Comparison of ENCODE assay signal across 27 cellular contexts in genomic region chr2:238337846-238338245, GRCh38. TPM values are rescaled to one million over a fixed set of nuclear protein-coding genes. Genes with fewer than 3 reads are reported as not detected.
DNase-seq lines count a peak whose midpoint lies in the region; ATAC-seq, FAIRE-seq and TF ChIP-seq lines count a peak whose summit lies in the region.
"Had no signal": no experiment of that assay in that cellular context is flagged by ENCODE, and none has a peak within 500 bp of the region (broad histone marks: within the 10 kb centered on the region; RNA-seq: fewer than 3 reads in every experiment).

No MANE protein-coding gene starts in this region.

- in situ Hi-C loops in K562 (cut with MboI) = no loop called here

- peaks cover 5% of the 10 kb centered on the region for H3K36me3 Mint-ChIP-seq in progenitor cell of endocrine pancreas (ENCODE audit: insufficient read depth)
- H3K36me3 Mint-ChIP-seq in activated CD4-positive, alpha-beta memory T cell treated with anti-CD3 and anti-CD28 coated beads, Interleukin-2, amount 10 ng/mL, durations not matched to agents 7 days and 5 days (ENCODE audit: low read depth) = no peaks in the 10 kb centered on the region

- H3K79me2 ChIP-seq in K562 (ENCODE audit: control insufficient read depth, insufficient read depth, low read length) = no peaks in the 10 kb centered on the region

- no peaks in the 10 kb centered on the region for H3K27me3 Mint-ChIP-seq in progenitor cell of endocrine pancreas
- no peaks in the 10 kb centered on the region for H3K27me3 Mint-ChIP-seq in activated CD4-positive, alpha-beta memory T cell treated with anti-CD3 and anti-CD28 coated beads, Interleukin-2, amount 10 ng/mL, durations not matched to agents 7 days and 5 days
- H3K27me3 Mint-ChIP-seq: CD4-positive, CD25-positive, alpha-beta regulatory T cell had no signal

- CTCF ChIA-PET in HEK293 (lab: Yijun Ruan, JAX) = interaction anchor here (0.6 to 1.6 kb wide), 3 partner anchors 16 to 122 kb away, joined by 3 to 4 read pairs (median 3); no protein-coding TSS in a partner anchor
- CTCF ChIA-PET in K562 (lab: Yijun Ruan, JAX; ENCODE audit: low intra/inter-chr PET ratio) = no interaction called here
- CTCF ChIA-PET in activated CD4-positive, alpha-beta memory T cell treated with anti-CD3 and anti-CD28 coated beads, Interleukin-2, amount 10 ng/mL, durations not matched to agents 7 days and 5 days (lab: Charles Lee) = interaction anchor here (0.9 kb wide), 1 partner anchor 20 kb away, joined by 3 read pairs; no protein-coding TSS in a partner anchor

- POLR2A ChIA-PET in HEK293 (lab: Yijun Ruan, JAX) = no interaction called here
- POLR2A ChIA-PET in K562 (lab: Yijun Ruan, JAX) = no interaction called here
- POLR2A ChIA-PET in activated CD4-positive, alpha-beta memory T cell treated with anti-CD3 and anti-CD28 coated beads, Interleukin-2, amount 10 ng/mL, durations not matched to agents 7 days and 5 days (lab: Charles Lee) = no interaction called here

- no peak for TF ChIP-seq EP300 in K562 (IDR thresholded peaks at IDR 0.05; ENCODE audit: low read length)

- no peaks in the 10 kb centered on the region for H3K9me3 ChIP-seq in HEK293 (ENCODE audit: control insufficient read depth, insufficient read depth, low read depth, low read length)
- H3K9me3 ChIP-seq in K562 (replicated peaks; ENCODE audit: control insufficient read depth, insufficient read depth, low read depth, low read length) = no peaks in the 10 kb centered on the region
- H3K9me3 ChIP-seq: BE2C, BLaER1, Caco-2 had no signal

- TF ChIP-seq CTCF in HEK293 (tag by site-specific recombination; IDR thresholded peaks at IDR 0.05) (no peak), K562 (IDR thresholded peaks at IDR 0.05 in 2 of 3, conservative IDR thresholded peaks at IDR 0.05 in 1 of 3; ENCODE audit: insufficient read depth in 2 of 3, low read depth in 1 of 3, low read length in 3 of 3) (no peak), progenitor cell of endocrine pancreas (IDR thresholded peaks at IDR 0.05; ENCODE audit: unreplicated experiment) (no peak)

- no peaks in the 10 kb centered on the region for H4K20me1 ChIP-seq in K562 (replicated peaks; ENCODE audit: control insufficient read depth, insufficient read depth, low read length)
- H4K20me1 ChIP-seq: BLaER1 had no signal

- H3K4me1 ChIP-seq in HEK293 (ENCODE audit: control insufficient read depth, insufficient read depth, low read length) (no peaks in the 10 kb centered on the region), K562 (replicated peaks in 1 of 2; ENCODE audit: control insufficient read depth in 2 of 2, insufficient read depth in 2 of 2, low read length in 2 of 2) (no peaks in the 10 kb centered on the region; a peak in 1 of 5 replicates)
- H3K4me1 ChIP-seq: BE2C, Caco-2 had no signal

- no peak for TF ChIP-seq POLR2A in K562 (conservative IDR thresholded peaks at IDR 0.05)

- BruUV-seq in K562 (replicated peaks; lab: Mats Ljungman, UMichigan) = no TSS peak

- no peak overlapping the region for H2AFZ ChIP-seq in K562 (ENCODE audit: low read depth, low read length)

- no peaks in the 10 kb centered on the region for H3K27me3 ChIP-seq in K562 (ENCODE audit: control insufficient read depth in 2 of 2, insufficient read depth in 2 of 2, low read length in 2 of 2)
- H3K27me3 ChIP-seq: BE2C, BLaER1 had no signal

- no peak overlapping the region for H3K4me3 ChIP-seq in HEK293 (ENCODE audit: low read depth, low read length)
- no peak overlapping the region for H3K4me3 ChIP-seq in K562
- H3K4me3 ChIP-seq: BLaER1, GM12878 had no signal

- H3K27ac Mint-ChIP-seq in progenitor cell of endocrine pancreas = peak overlapping the region; percentile 38
- no peak overlapping the region for H3K27ac Mint-ChIP-seq in activated CD4-positive, alpha-beta memory T cell treated with anti-CD3 and anti-CD28 coated beads, Interleukin-2, amount 10 ng/mL, durations not matched to agents 7 days and 5 days
- H3K27ac Mint-ChIP-seq: CD8-positive, alpha-beta T cell had no signal

- no peak overlapping the region for H3K9ac ChIP-seq in K562 (ENCODE audit: insufficient read depth in 1 of 2, low read depth in 2 of 2, low read length in 2 of 2)
- H3K9ac ChIP-seq: BLaER1 had no signal

- no peak overlapping the region for H3K27ac ChIP-seq in HEK293 (ENCODE audit: extremely low read depth, low read depth, low read length)
- H3K27ac ChIP-seq in K562 (ENCODE audit: extremely low read depth, low read depth, low read length) = no peak overlapping the region
- H3K27ac ChIP-seq: BLaER1 had no signal

- no peak for FAIRE-seq in K562 (lab: Jason Lieb, UNC)
- FAIRE-seq: GM12878, GM12892, GM18507, GM19239 had no signal

- H3K4me3 Mint-ChIP-seq in progenitor cell of endocrine pancreas (ENCODE audit: low read depth) = no peak overlapping the region
- H3K4me3 Mint-ChIP-seq in activated CD4-positive, alpha-beta memory T cell treated with anti-CD3 and anti-CD28 coated beads, Interleukin-2, amount 10 ng/mL, durations not matched to agents 7 days and 5 days = no peak overlapping the region
- H3K4me3 Mint-ChIP-seq: CD14-positive monocyte; CD4-positive, CD25-positive, alpha-beta regulatory T cell; CD8-positive, alpha-beta T cell had no signal

- 46% methylated on average over 4 of the region's 5 CpGs for WGBS in K562 (ENCODE audit: insufficient coverage, low coverage, missing lambda C conversion rate)

- H3K36me3 ChIP-seq in HEK293 (ENCODE audit: control insufficient read depth in 2 of 2, insufficient read depth in 1 of 2, low read length in 2 of 2) (peaks cover 0 to 59% of the 10 kb centered on the region in 2 experiments; a peak in 2 of 3 replicates), K562 (ENCODE audit: control insufficient read depth, insufficient read depth, low read length) (peaks cover 5% of the 10 kb centered on the region; the same call in 1 of the 3 replicates)
- H3K36me3 ChIP-seq: BE2C had no signal

- no peaks in the 10 kb centered on the region for H3K4me1 Mint-ChIP-seq in progenitor cell of endocrine pancreas (ENCODE audit: low read depth)
- H3K4me1 Mint-ChIP-seq in activated CD4-positive, alpha-beta memory T cell treated with anti-CD3 and anti-CD28 coated beads, Interleukin-2, amount 10 ng/mL, durations not matched to agents 7 days and 5 days = peaks cover 3% of the 10 kb centered on the region
- H3K4me1 Mint-ChIP-seq: CD14-positive monocyte had no signal

- no peaks in the 10 kb centered on the region for H3K9me3 Mint-ChIP-seq in progenitor cell of endocrine pancreas (ENCODE audit: low read depth)
- H3K9me3 Mint-ChIP-seq in activated CD4-positive, alpha-beta memory T cell treated with anti-CD3 and anti-CD28 coated beads, Interleukin-2, amount 10 ng/mL, durations not matched to agents 7 days and 5 days = no peaks in the 10 kb centered on the region
- H3K9me3 Mint-ChIP-seq: CD14-positive monocyte; CD4-positive, CD25-positive, alpha-beta regulatory T cell; CD8-positive, alpha-beta T cell had no signal

- no peak overlapping the region for H3K4me2 ChIP-seq in K562 (ENCODE audit: insufficient read depth, low read length)
- H3K4me2 ChIP-seq: BLaER1 had no signal

- intact Hi-C loops in K562 (cut with micrococcal nuclease) = no loop called here

- no peak for DNase-seq in K562 (ENCODE audit: extremely low read depth in 1 of 4, low spot score in 3 of 4)
- no peak for DNase-seq in progenitor cell of endocrine pancreas (ENCODE audit: low spot score, unreplicated experiment)
- no peak for DNase-seq in activated CD4-positive, alpha-beta memory T cell treated with anti-CD3 and anti-CD28 coated beads, Interleukin-2, amount 10 ng/mL, durations not matched to agents 7 days and 5 days
- DNase-seq: 8988T; ACHN; BE2C; C1 segment of cervical spinal cord; Caco-2; CD4-positive, CD25-positive, alpha-beta regulatory T cell; CD8-positive, alpha-beta T cell; DMS 273 treated with DMSO at 0.1 percent for 48 hours; DMS153; DMS53; DMS79; DND-41; EL; GDM1 had no signal

- no peak for TF ChIP-seq RAD21 in K562 (CRISPR knock-in tag; conservative IDR thresholded peaks at IDR 0.05 in 1 of 2, IDR thresholded peaks at IDR 0.05 in 1 of 2)

- H3K9me1 ChIP-seq in K562 (ENCODE audit: control insufficient read depth, insufficient read depth, low read length) = no peaks in the 10 kb centered on the region

- ATAC-seq in K562 (no peak), GM21390 (IDR thresholded peaks at IDR 0.05; ENCODE audit: unreplicated experiment) (no peak), HG02610 (IDR thresholded peaks at IDR 0.05; ENCODE audit: unreplicated experiment) (no peak), GM18511 (IDR thresholded peaks at IDR 0.05; ENCODE audit: unreplicated experiment) (no peak)
- ATAC-seq: CD8-positive, alpha-beta T cell; GM12878 had no signal

RNA-seq across cellular contexts. Expression of gene TRAF3IP1, which starts 17.5 kb away (rescaled TPM):
- 5.1 and 10.4 TPM in 2 replicates for total RNA-seq in K562 (2011; cell fraction: chromatin; rRNA removed; ENCODE audit: low replicate concordance)
- total RNA-seq in K562 (2011; cell fraction: nucleolus; rRNA removed) = 0.83 and 3.6 TPM in 2 replicates
- 2.3 and 4.4 TPM in 2 replicates for total RNA-seq in K562 (2011; cell fraction: nucleoplasm; rRNA removed)
- total RNA-seq in K562 (2014; rRNA removed) (2.9 and 3.3 TPM in 2 replicates), K562 (2014; rRNA removed; fragmentation: Illumina TruSeq; extraction: Trizol) (3.4 and 3.9 TPM in 2 replicates), K562 (2015; rRNA removed; fragmentation: Illumina TruSeq; extraction: Trizol) (3.8 and 5.1 TPM in 2 replicates), K562 (2021) (5.5 and 7.4 TPM in 2 replicates), progenitor cell of endocrine pancreas (26.1 and 27.0 TPM in 2 replicates)
- polyA plus RNA-seq in K562 (2011; rRNA removed) (2.2 and 2.6 TPM in 2 replicates), K562 (2014; fragmentation: Illumina TruSeq; extraction: Trizol) (4.3 and 6.2 TPM in 2 replicates), K562 (2014; fragmentation: Nextera tagmentation; extraction: Ambion mirVana) (1 to 10 TPM; 1.3 to 1.4 TPM), K562 (2014; rRNA removed) (3.2 and 4.5 TPM in 2 replicates)
- polyA plus RNA-seq in K562 (2011; cell fraction: cytosol; rRNA removed) = 1.6 and 1.7 TPM in 2 replicates
- polyA plus RNA-seq in K562 (2011; cell fraction: nucleus; rRNA removed) = 1.3 and 2.1 TPM in 2 replicates
- 2.9 and 3.8 TPM in 2 replicates for polyA plus RNA-seq in K562 (2012)
- polyA minus RNA-seq in K562 (2011; rRNA and poly(A)+ RNA removed) = 1.4 and 1.8 TPM in 2 replicates
- polyA minus RNA-seq in K562 (2011; cell fraction: cytosol; rRNA and poly(A)+ RNA removed) = 2.7 and 4.0 TPM in 2 replicates
- 1.6 and 1.8 TPM in 2 replicates for polyA minus RNA-seq in K562 (2011; cell fraction: nucleus; rRNA and poly(A)+ RNA removed)
- total RNA-seq in activated CD4-positive, alpha-beta memory T cell treated with anti-CD3 and anti-CD28 coated beads, Interleukin-2, amount 10 ng/mL, durations not matched to agents 7 days and 5 days = 1 to 10 TPM; 5.4 to 7.0 TPM

RNA-seq across cellular contexts. Expression of gene PER2, which starts 49.4 kb away (rescaled TPM):
- 22.3 and 47.8 TPM in 2 replicates for total RNA-seq in K562 (2011; cell fraction: chromatin; rRNA removed; ENCODE audit: low replicate concordance)
- 14.6 and 18.5 TPM in 2 replicates for total RNA-seq in K562 (2011; cell fraction: nucleolus; rRNA removed)
- total RNA-seq in K562 (2011; cell fraction: nucleoplasm; rRNA removed) = 15.5 and 19.4 TPM in 2 replicates
- total RNA-seq in K562 (2014; rRNA removed) (3.9 and 4.7 TPM in 2 replicates), K562 (2014; rRNA removed; fragmentation: Illumina TruSeq; extraction: Trizol) (2.8 and 3.5 TPM in 2 replicates), K562 (2015; rRNA removed; fragmentation: Illumina TruSeq; extraction: Trizol) (2.5 and 2.6 TPM in 2 replicates), K562 (2021) (7.7 and 10.3 TPM in 2 replicates), progenitor cell of endocrine pancreas (14.3 and 20.2 TPM in 2 replicates)
- polyA plus RNA-seq in K562 (2011; rRNA removed) (2.4 and 3.1 TPM in 2 replicates), K562 (2014; fragmentation: Illumina TruSeq; extraction: Trizol) (3.3 and 4.1 TPM in 2 replicates), K562 (2014; fragmentation: Nextera tagmentation; extraction: Ambion mirVana) (1 to 10 TPM; 1.1 to 1.8 TPM), K562 (2014; rRNA removed) (2.9 and 3.1 TPM in 2 replicates)
- 1.4 and 1.8 TPM in 2 replicates for polyA plus RNA-seq in K562 (2011; cell fraction: cytosol; rRNA removed)
- polyA plus RNA-seq in K562 (2011; cell fraction: nucleus; rRNA removed) = 6.3 and 8.2 TPM in 2 replicates
- polyA plus RNA-seq in K562 (2012) = 1.3 and 2.0 TPM in 2 replicates
- 9.8 and 10.6 TPM in 2 replicates for polyA minus RNA-seq in K562 (2011; rRNA and poly(A)+ RNA removed)
- polyA minus RNA-seq in K562 (2011; cell fraction: cytosol; rRNA and poly(A)+ RNA removed) = 3.5 and 8.4 TPM in 2 replicates
- 10.9 and 14.4 TPM in 2 replicates for polyA minus RNA-seq in K562 (2011; cell fraction: nucleus; rRNA and poly(A)+ RNA removed)
- 1 to 10 TPM; 8.7 to 9.2 TPM for total RNA-seq in activated CD4-positive, alpha-beta memory T cell treated with anti-CD3 and anti-CD28 coated beads, Interleukin-2, amount 10 ng/mL, durations not matched to agents 7 days and 5 days
